Comparison of ENCODE assay signal across 28 cellular contexts in the genomic region with DNA sequence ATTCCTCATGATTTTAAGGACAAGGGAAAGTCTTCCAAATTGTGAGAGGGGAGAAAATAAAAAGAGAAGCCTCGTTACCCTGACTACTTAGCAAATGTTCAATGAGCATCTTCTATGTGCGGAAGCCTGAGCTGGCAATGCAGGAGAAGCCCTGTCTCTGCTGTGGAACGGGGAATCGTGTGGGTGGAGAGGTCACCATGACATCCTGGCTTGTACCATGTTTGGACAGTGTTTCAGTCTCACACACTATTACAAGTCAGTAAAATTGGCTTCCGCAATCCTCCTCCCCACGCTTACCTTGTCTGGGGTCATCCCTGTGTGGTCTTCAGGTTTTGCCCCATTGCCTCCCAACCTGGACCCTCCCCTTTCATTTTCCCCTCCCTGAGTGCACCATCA.
"Had no signal": no experiment of that assay in that cellular context is flagged by ENCODE, and none has a peak within 500 bp of the region (broad histone marks: within the 10 kb centered on the region; RNA-seq: fewer than 3 reads in every experiment).

No MANE protein-coding gene starts in this region.

- H3K36me3 ChIP-seq: ascending aorta, MG63, Peyer's patch had no signal

- ATAC-seq: activated CD8-positive, alpha-beta memory T cell treated with anti-CD3 and anti-CD28 coated beads, Interleukin-2, amount 10 ng/mL, durations not matched to agents 7 days and 5 days; body of pancreas; T-helper 17 cell had no signal

- H3K4me2 ChIP-seq: KMS-11 had no signal

- H3K27me3 ChIP-seq: ascending aorta, body of pancreas, MG63, Peyer's patch had no signal

- H3K9me3 Mint-ChIP-seq: activated B cell treated with CpG ODN at 0.5 μM for 24 hours; activated CD4-positive, alpha-beta T cell treated with anti-CD3 and anti-CD28 coated beads, Interleukin-2, amount 10 ng/mL, durations not matched to agents 24 days and 14 days; activated naive CD4-positive, alpha-beta T cell treated with anti-CD3 and anti-CD28 coated beads, Interleukin-2, amount 50 U/mL, for 24 hours; activated T-cell treated with anti-CD3 and anti-CD28 coated beads, Interleukin-2, amount 50 U/mL, for 24 hours; activated T-helper 1 cell treated with anti-CD3 and anti-CD28 coated beads, Interleukin-12 subunit alpha, Interleukin-12 subunit beta, Interleukin-2, Interleukin-4 antibody, amounts not matched to agents 30 ng/mL and 10 ng/mL and 1 ng/mL, durations not matched to agents 14 hours and 24 hours and 36 hours had no signal

- H3K9me3 ChIP-seq: ascending aorta, body of pancreas, MG63, Peyer's patch had no signal

- H3K4me3 ChIP-seq: ascending aorta, body of pancreas, MG63, Peyer's patch had no signal

- H3K27me3 Mint-ChIP-seq: activated B cell treated with CpG ODN at 0.5 μM for 24 hours; activated CD4-positive, alpha-beta T cell treated with anti-CD3 and anti-CD28 coated beads, Interleukin-2, amount 10 ng/mL, durations not matched to agents 24 days and 14 days; activated CD8-positive, alpha-beta memory T cell treated with anti-CD3 and anti-CD28 coated beads, Interleukin-2, amount 10 ng/mL, durations not matched to agents 7 days and 5 days; activated naive CD4-positive, alpha-beta T cell treated with anti-CD3 and anti-CD28 coated beads, Interleukin-2, amount 50 U/mL, for 24 hours; activated T-cell treated with anti-CD3 and anti-CD28 coated beads, Interleukin-2, amount 50 U/mL, for 24 hours had no signal

- H3K27ac ChIP-seq: ascending aorta, body of pancreas, KMS-11, Peyer's patch, RWPE1 had no signal

- DNase-seq: activated B cell treated with CpG ODN at 0.5 μM for 24 hours; activated CD4-positive, alpha-beta T cell treated with anti-CD3 and anti-CD28 coated beads for 1 hour; activated CD4-positive, alpha-beta T cell treated with anti-CD3 and anti-CD28 coated beads, Interleukin-2, amount 10 ng/mL, durations not matched to agents 24 days and 14 days; activated CD4-positive, alpha-beta T cell treated with anti-CD3 and anti-CD28 coated beads, Interleukin-2, amount 50 U/mL, for 48 hours; activated CD8-positive, alpha-beta memory T cell treated with anti-CD3 and anti-CD28 coated beads, Interleukin-2, amount 10 ng/mL, durations not matched to agents 7 days and 5 days; activated effector memory CD4-positive, alpha-beta T cell treated with Interleukin-2 at 50 U/mL for 16 hours; activated naive CD4-positive, alpha-beta T cell; activated T-cell treated with anti-CD3 and anti-CD28 coated beads, Interleukin-2, amount 50 U/mL, for 24 hours; body of pancreas; MG63; MV-4-11; NCI-H1092 treated with DMSO at 0.1 percent for 48 hours; NCI-H1417 treated with DMSO at 0.1 percent for 48 hours; NCI-H1694; NCI-H2029 treated with DMSO at 0.1 percent for 48 hours; NCI-H345; NCI-H510A treated with DMSO at 0.1 percent for 48 hours; NCI-H69; NK-92 treated with Interleukin-12 subunit alpha and Interleukin-12 subunit beta, amount 100 ng/mL, for 24 hours; Peyer's patch; SHP77 treated with DMSO at 0.1 percent for 48 hours; T-helper 17 cell; T-helper 9 cell had no signal

- H3K27ac Mint-ChIP-seq: activated B cell treated with CpG ODN at 0.5 μM for 24 hours; activated CD4-positive, alpha-beta T cell treated with anti-CD3 and anti-CD28 coated beads, Interleukin-2, amount 10 ng/mL, durations not matched to agents 24 days and 14 days; activated CD8-positive, alpha-beta memory T cell treated with anti-CD3 and anti-CD28 coated beads, Interleukin-2, amount 10 ng/mL, durations not matched to agents 7 days and 5 days; activated naive CD4-positive, alpha-beta T cell treated with anti-CD3 and anti-CD28 coated beads, Interleukin-2, amount 50 U/mL, for 24 hours; activated T-cell treated with anti-CD3 and anti-CD28 coated beads, Interleukin-2, amount 50 U/mL, for 24 hours; activated T-helper 1 cell treated with anti-CD3 and anti-CD28 coated beads, Interleukin-12 subunit alpha, Interleukin-12 subunit beta, Interleukin-2, Interleukin-4 antibody, amounts not matched to agents 30 ng/mL and 10 ng/mL and 1 ng/mL, durations not matched to agents 14 hours and 24 hours and 36 hours; T-helper 17 cell had no signal

- H3K36me3 Mint-ChIP-seq: activated naive CD4-positive, alpha-beta T cell treated with anti-CD3 and anti-CD28 coated beads, Interleukin-2, amount 50 U/mL, for 24 hours had no signal

- H3K4me1 ChIP-seq: ascending aorta, body of pancreas, Peyer's patch had no signal

- H3K4me3 Mint-ChIP-seq: activated B cell treated with CpG ODN at 0.5 μM for 24 hours; activated CD4-positive, alpha-beta T cell treated with anti-CD3 and anti-CD28 coated beads, Interleukin-2, amount 10 ng/mL, durations not matched to agents 24 days and 14 days; activated CD8-positive, alpha-beta memory T cell treated with anti-CD3 and anti-CD28 coated beads, Interleukin-2, amount 10 ng/mL, durations not matched to agents 7 days and 5 days; activated naive CD4-positive, alpha-beta T cell treated with anti-CD3 and anti-CD28 coated beads, Interleukin-2, amount 50 U/mL, for 24 hours; activated T-cell treated with anti-CD3 and anti-CD28 coated beads, Interleukin-2, amount 50 U/mL, for 24 hours; activated T-helper 1 cell treated with anti-CD3 and anti-CD28 coated beads, Interleukin-12 subunit alpha, Interleukin-12 subunit beta, Interleukin-2, Interleukin-4 antibody, amounts not matched to agents 30 ng/mL and 10 ng/mL and 1 ng/mL, durations not matched to agents 14 hours and 24 hours and 36 hours; T-helper 17 cell had no signal

- H3K9ac ChIP-seq: KMS-11 had no signal
